ENCODE assay signal across 1 cellular context in the genomic region with DNA sequence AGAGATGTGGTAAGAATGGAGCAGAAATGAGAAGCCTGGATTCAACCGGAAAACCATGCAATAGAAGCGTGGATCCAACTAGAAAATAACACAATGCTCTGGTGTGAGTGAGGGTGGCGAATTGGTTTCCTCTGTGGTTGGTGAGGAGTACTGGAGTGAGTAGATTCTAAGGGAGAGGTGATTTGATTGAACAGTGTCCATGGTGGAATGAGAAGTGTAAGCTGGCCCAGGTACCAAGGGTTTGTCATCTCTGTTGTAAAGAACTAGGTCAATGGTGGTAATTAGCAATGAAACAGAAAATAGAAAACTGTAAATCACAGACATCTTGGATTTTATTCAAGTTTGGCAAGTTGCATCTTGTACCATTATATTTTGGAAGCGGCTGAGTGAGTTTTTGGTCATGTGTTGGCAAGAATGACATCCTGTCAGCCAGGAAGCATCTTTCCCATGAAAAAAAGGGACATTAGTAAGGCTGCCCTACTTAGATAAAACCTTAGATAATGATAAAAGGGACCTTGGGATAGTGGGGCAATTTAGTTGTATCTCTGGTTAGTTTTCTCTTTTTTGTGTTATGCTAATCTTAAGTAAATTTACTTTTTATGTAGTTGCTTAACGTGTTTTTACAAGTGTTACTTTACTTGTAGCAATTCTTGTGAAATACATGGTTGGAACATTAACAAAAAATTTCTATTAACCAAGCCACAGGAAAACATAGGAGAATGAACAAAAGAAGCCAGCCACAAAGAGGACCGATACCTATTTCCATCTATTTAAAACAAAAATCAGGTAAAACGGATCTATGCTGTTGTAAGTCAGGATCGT.
TF ChIP-seq lines count a peak whose summit lies in the region.

No MANE protein-coding gene starts in this region.

TF ChIP-seq in HepG2, 621 proteins besides CTCF, POLR2A, EP300 and RAD21 (continued from another document and continues in another):
- TF ChIP-seq, protein P1, sequence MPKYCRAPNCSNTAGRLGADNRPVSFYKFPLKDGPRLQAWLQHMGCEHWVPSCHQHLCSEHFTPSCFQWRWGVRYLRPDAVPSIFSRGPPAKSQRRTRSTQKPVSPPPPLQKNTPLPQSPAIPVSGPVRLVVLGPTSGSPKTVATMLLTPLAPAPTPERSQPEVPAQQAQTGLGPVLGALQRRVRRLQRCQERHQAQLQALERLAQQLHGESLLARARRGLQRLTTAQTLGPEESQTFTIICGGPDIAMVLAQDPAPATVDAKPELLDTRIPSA (CRISPR knock-in tag; IDR thresholded peaks at IDR 0.05; ENCODE audit: borderline replicate concordance): no peak
- TF ChIP-seq ZEB1 (IDR thresholded peaks at IDR 0.05; ENCODE audit: insufficient replicate concordance, low read depth): peak; percentile 72
- no peak for TF ChIP-seq MEIS1 (CRISPR knock-in tag; IDR thresholded peaks at IDR 0.05; ENCODE audit: borderline replicate concordance)
- TF ChIP-seq, protein P2, sequence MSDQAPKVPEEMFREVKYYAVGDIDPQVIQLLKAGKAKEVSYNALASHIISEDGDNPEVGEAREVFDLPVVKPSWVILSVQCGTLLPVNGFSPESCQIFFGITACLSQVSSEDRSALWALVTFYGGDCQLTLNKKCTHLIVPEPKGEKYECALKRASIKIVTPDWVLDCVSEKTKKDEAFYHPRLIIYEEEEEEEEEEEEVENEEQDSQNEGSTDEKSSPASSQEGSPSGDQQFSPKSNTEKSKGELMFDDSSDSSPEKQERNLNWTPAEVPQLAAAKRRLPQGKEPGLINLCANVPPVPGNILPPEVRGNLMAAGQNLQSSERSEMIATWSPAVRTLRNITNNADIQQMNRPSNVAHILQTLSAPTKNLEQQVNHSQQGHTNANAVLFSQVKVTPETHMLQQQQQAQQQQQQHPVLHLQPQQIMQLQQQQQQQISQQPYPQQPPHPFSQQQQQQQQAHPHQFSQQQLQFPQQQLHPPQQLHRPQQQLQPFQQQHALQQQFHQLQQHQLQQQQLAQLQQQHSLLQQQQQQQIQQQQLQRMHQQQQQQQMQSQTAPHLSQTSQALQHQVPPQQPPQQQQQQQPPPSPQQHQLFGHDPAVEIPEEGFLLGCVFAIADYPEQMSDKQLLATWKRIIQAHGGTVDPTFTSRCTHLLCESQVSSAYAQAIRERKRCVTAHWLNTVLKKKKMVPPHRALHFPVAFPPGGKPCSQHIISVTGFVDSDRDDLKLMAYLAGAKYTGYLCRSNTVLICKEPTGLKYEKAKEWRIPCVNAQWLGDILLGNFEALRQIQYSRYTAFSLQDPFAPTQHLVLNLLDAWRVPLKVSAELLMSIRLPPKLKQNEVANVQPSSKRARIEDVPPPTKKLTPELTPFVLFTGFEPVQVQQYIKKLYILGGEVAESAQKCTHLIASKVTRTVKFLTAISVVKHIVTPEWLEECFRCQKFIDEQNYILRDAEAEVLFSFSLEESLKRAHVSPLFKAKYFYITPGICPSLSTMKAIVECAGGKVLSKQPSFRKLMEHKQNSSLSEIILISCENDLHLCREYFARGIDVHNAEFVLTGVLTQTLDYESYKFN (CRISPR knock-in tag; conservative IDR thresholded peaks at IDR 0.05): peak; percentile 91
- TF ChIP-seq TOPORS (CRISPR knock-in tag; IDR thresholded peaks at IDR 0.05): no peak
- TF ChIP-seq TOE1 (CRISPR knock-in tag; IDR thresholded peaks at IDR 0.05): no peak
- TF ChIP-seq, protein P3, sequence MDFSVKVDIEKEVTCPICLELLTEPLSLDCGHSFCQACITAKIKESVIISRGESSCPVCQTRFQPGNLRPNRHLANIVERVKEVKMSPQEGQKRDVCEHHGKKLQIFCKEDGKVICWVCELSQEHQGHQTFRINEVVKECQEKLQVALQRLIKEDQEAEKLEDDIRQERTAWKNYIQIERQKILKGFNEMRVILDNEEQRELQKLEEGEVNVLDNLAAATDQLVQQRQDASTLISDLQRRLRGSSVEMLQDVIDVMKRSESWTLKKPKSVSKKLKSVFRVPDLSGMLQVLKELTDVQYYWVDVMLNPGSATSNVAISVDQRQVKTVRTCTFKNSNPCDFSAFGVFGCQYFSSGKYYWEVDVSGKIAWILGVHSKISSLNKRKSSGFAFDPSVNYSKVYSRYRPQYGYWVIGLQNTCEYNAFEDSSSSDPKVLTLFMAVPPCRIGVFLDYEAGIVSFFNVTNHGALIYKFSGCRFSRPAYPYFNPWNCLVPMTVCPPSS (IDR thresholded peaks at IDR 0.05): no peak
- no peak for TF ChIP-seq JUNB (CRISPR knock-in tag; IDR thresholded peaks at IDR 0.05; ENCODE audit: borderline replicate concordance)
- TF ChIP-seq STAT6 (CRISPR knock-in tag; IDR thresholded peaks at IDR 0.05; ENCODE audit: borderline replicate concordance): no peak
- no peak for TF ChIP-seq ZNF331 (CRISPR knock-in tag; IDR thresholded peaks at IDR 0.05)
- no peak for TF ChIP-seq SRSF9 (IDR thresholded peaks at IDR 0.05; ENCODE audit: borderline replicate concordance, insufficient read depth, low read depth, low read length, poor library complexity, severe bottlenecking)
- no peak for TF ChIP-seq MXD3 (CRISPR knock-in tag; IDR thresholded peaks at IDR 0.05)
- no peak for TF ChIP-seq ZBTB44 (CRISPR knock-in tag; IDR thresholded peaks at IDR 0.05)
- no peak for TF ChIP-seq YY1 (IDR thresholded peaks at IDR 0.05; ENCODE audit: insufficient read depth, insufficient replicate concordance, low read depth, low read length)
- no peak for TF ChIP-seq BHLHE40 (IDR thresholded peaks at IDR 0.05; ENCODE audit: low read length)
- TF ChIP-seq ZNF441 (CRISPR knock-in tag; IDR thresholded peaks at IDR 0.05; ENCODE audit: borderline replicate concordance): no peak
- no peak for TF ChIP-seq ZNF44 (CRISPR knock-in tag; IDR thresholded peaks at IDR 0.05)
- TF ChIP-seq ZNF567 (CRISPR knock-in tag; IDR thresholded peaks at IDR 0.05; ENCODE audit: borderline replicate concordance): no peak
- TF ChIP-seq ZNF781 (CRISPR knock-in tag; IDR thresholded peaks at IDR 0.05; ENCODE audit: borderline replicate concordance, not compliant biosample characterization): no peak
- 0 out of 2 replicates have a peak, but pooled peaks have one; percentile 44 for TF ChIP-seq ZNF33B (CRISPR knock-in tag; IDR thresholded peaks at IDR 0.05)
- no peak for TF ChIP-seq ZNF850 (CRISPR knock-in tag; conservative IDR thresholded peaks at IDR 0.05)
- TF ChIP-seq, protein P4, sequence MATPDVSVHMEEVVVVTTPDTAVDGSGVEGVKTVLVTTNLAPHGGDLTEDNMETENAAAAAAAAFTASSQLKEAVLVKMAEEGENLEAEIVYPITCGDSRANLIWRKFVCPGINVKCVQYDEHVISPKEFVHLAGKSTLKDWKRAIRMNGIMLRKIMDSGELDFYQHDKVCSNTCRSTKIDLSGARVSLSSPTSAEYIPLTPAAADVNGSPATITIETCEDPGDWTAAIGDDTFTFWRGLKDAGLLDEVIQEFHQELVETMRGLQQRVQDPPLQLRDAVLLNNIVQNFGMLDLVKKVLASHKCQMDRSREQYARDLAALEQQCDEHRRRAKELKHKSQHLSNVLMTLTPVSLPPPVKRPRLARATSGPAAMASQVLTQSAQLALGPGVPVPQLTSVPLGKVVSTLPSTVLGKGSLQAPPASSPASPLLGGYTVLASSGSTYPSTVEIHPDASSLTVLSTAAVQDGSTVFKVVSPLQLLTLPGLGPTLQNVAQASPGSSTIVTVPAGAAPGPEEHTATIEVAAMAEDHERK (CRISPR knock-in tag; IDR thresholded peaks at IDR 0.05; ENCODE audit: low read depth): no peak
- TF ChIP-seq FOXM1 (CRISPR knock-in tag; IDR thresholded peaks at IDR 0.05): no peak
- TF ChIP-seq, protein P5, sequence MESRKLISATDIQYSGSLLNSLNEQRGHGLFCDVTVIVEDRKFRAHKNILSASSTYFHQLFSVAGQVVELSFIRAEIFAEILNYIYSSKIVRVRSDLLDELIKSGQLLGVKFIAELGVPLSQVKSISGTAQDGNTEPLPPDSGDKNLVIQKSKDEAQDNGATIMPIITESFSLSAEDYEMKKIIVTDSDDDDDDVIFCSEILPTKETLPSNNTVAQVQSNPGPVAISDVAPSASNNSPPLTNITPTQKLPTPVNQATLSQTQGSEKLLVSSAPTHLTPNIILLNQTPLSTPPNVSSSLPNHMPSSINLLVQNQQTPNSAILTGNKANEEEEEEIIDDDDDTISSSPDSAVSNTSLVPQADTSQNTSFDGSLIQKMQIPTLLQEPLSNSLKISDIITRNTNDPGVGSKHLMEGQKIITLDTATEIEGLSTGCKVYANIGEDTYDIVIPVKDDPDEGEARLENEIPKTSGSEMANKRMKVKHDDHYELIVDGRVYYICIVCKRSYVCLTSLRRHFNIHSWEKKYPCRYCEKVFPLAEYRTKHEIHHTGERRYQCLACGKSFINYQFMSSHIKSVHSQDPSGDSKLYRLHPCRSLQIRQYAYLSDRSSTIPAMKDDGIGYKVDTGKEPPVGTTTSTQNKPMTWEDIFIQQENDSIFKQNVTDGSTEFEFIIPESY (CRISPR knock-in tag; IDR thresholded peaks at IDR 0.05): no peak
- TF ChIP-seq SOX5 (CRISPR knock-in tag; IDR thresholded peaks at IDR 0.05; ENCODE audit: borderline replicate concordance): peak; percentile 96
- no peak for TF ChIP-seq ZSCAN29 (CRISPR knock-in tag; conservative IDR thresholded peaks at IDR 0.05)
- TF ChIP-seq NFYB (CRISPR knock-in tag; IDR thresholded peaks at IDR 0.05): no peak
- TF ChIP-seq, protein P6, sequence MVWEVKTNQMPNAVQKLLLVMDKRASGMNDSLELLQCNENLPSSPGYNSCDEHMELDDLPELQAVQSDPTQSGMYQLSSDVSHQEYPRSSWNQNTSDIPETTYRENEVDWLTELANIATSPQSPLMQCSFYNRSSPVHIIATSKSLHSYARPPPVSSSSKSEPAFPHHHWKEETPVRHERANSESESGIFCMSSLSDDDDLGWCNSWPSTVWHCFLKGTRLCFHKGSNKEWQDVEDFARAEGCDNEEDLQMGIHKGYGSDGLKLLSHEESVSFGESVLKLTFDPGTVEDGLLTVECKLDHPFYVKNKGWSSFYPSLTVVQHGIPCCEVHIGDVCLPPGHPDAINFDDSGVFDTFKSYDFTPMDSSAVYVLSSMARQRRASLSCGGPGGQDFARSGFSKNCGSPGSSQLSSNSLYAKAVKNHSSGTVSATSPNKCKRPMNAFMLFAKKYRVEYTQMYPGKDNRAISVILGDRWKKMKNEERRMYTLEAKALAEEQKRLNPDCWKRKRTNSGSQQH (CRISPR knock-in tag; IDR thresholded peaks at IDR 0.05; ENCODE audit: low read depth): no peak
- TF ChIP-seq NFIC (IDR thresholded peaks at IDR 0.05; ENCODE audit: low read length): peak; percentile 93
- TF ChIP-seq IKZF4 (CRISPR knock-in tag; IDR thresholded peaks at IDR 0.05; ENCODE audit: borderline replicate concordance, low read depth, not compliant biosample characterization): no peak
- no peak for TF ChIP-seq PAF1 (CRISPR knock-in tag; IDR thresholded peaks at IDR 0.05)
- TF ChIP-seq, protein P7, sequence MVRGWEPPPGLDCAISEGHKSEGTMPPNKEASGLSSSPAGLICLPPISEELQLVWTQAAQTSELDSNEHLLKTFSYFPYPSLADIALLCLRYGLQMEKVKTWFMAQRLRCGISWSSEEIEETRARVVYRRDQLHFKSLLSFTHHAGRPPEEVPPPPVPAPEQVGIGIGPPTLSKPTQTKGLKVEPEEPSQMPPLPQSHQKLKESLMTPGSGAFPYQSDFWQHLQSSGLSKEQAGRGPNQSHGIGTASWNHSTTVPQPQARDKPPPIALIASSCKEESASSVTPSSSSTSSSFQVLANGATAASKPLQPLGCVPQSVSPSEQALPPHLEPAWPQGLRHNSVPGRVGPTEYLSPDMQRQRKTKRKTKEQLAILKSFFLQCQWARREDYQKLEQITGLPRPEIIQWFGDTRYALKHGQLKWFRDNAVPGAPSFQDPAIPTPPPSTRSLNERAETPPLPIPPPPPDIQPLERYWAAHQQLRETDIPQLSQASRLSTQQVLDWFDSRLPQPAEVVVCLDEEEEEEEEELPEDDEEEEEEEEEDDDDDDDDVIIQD (CRISPR knock-in tag; IDR thresholded peaks at IDR 0.05; ENCODE audit: low read depth): no peak; the same call in 1 of the 2 replicates
